Comparison of ENCODE assay signal across 26 cellular contexts in genomic region chr11:102653744-102654291, GRCh38. TPM values are rescaled to one million over a fixed set of nuclear protein-coding genes. Genes with fewer than 3 reads are reported as not detected.
A peak's percentile ranks its signal among the peaks of the same experiment; 100 is the strongest.
DNase-seq lines count a peak whose midpoint lies in the region; ATAC-seq, FAIRE-seq and TF ChIP-seq lines count a peak whose summit lies in the region.
"Had no signal": no experiment of that assay in that cellular context is flagged by ENCODE, and none has a peak within 500 bp of the region (broad histone marks: within the 10 kb centered on the region; RNA-seq: fewer than 3 reads in every experiment).

No MANE protein-coding gene starts in this region.

- H3K4me1 ChIP-seq in endothelial cell of umbilical vein (ENCODE audit: control insufficient read depth, extremely low read depth, insufficient read depth, low read length) (no peaks in the 10 kb centered on the region), testis (peaks cover 3% of the 10 kb centered on the region)
- H3K4me1 ChIP-seq: body of pancreas, pancreas, vagina had no signal

- no peaks in the 10 kb centered on the region for H4K20me1 ChIP-seq in endothelial cell of umbilical vein (replicated peaks; ENCODE audit: control insufficient read depth, extremely low read depth, insufficient read depth, low read length)

- H3K4me3 ChIP-seq in endothelial cell of umbilical vein (replicated peaks in 1 of 3; ENCODE audit: insufficient read depth in 1 of 3, low read depth in 1 of 3, low read length in 3 of 3) (no peak overlapping the region), testis (no peak overlapping the region)
- H3K4me3 ChIP-seq: body of pancreas, pancreas, vagina had no signal

- H3K4me1 Mint-ChIP-seq in stimulated activated effector memory CD8-positive, alpha-beta T cell treated with anti-CD3 and anti-CD28 coated beads, Interleukin-12 subunit alpha, Interleukin-12 subunit beta, amount 100 ng/mL, for 72 hours, result no peaks in the 10 kb centered on the region
- no peaks in the 10 kb centered on the region for H3K4me1 Mint-ChIP-seq in activated T-cell treated with anti-CD3 and anti-CD28 coated beads, Interleukin-2, amount 50 U/mL, for 24 hours (ENCODE audit: low read depth)
- H3K4me1 Mint-ChIP-seq: naive thymus-derived CD4-positive, alpha-beta T cell had no signal

- no peak overlapping the region for H3K4me3 Mint-ChIP-seq in stimulated activated effector memory CD8-positive, alpha-beta T cell treated with anti-CD3 and anti-CD28 coated beads, Interleukin-12 subunit alpha, Interleukin-12 subunit beta, amount 100 ng/mL, for 72 hours
- no peak overlapping the region for H3K4me3 Mint-ChIP-seq in activated T-cell treated with anti-CD3 and anti-CD28 coated beads, Interleukin-2, amount 50 U/mL, for 24 hours
- H3K4me3 Mint-ChIP-seq: CD4-positive, alpha-beta T cell; naive thymus-derived CD4-positive, alpha-beta T cell had no signal

- 80 to 81% methylated on average over 16 of the region's 16 CpGs for WGBS in testis, 2 donors

- no peak overlapping the region for H3K27ac Mint-ChIP-seq in stimulated activated effector memory CD8-positive, alpha-beta T cell treated with anti-CD3 and anti-CD28 coated beads, Interleukin-12 subunit alpha, Interleukin-12 subunit beta, amount 100 ng/mL, for 72 hours
- H3K27ac Mint-ChIP-seq in activated T-cell treated with anti-CD3 and anti-CD28 coated beads, Interleukin-2, amount 50 U/mL, for 24 hours, result no peak overlapping the region
- H3K27ac Mint-ChIP-seq: CD4-positive, alpha-beta T cell; naive thymus-derived CD4-positive, alpha-beta T cell had no signal

- no peak for TF ChIP-seq POLR2A in endothelial cell of umbilical vein (IDR thresholded peaks at IDR 0.05; ENCODE audit: low read depth, low read length)
- TF ChIP-seq POLR2A in testis (IDR thresholded peaks at IDR 0.05), result no peak

- no peaks in the 10 kb centered on the region for H3K9me1 ChIP-seq in endothelial cell of umbilical vein (replicated peaks; ENCODE audit: control insufficient read depth, extremely low read depth, insufficient read depth, low read length)

- peaks cover 20% of the 10 kb centered on the region for H3K27me3 Mint-ChIP-seq in activated T-cell treated with anti-CD3 and anti-CD28 coated beads, Interleukin-2, amount 50 U/mL, for 24 hours

- no peak overlapping the region for H3K27ac ChIP-seq in endothelial cell of umbilical vein (ENCODE audit: insufficient read depth, low read depth, low read length)
- no peak overlapping the region for H3K27ac ChIP-seq in testis
- H3K27ac ChIP-seq: body of pancreas, HL-60, KMS-11, pancreas, vagina had no signal

- peak; percentile 71 for ATAC-seq in stimulated activated effector memory CD8-positive, alpha-beta T cell treated with anti-CD3 and anti-CD28 coated beads, Interleukin-12 subunit alpha, Interleukin-12 subunit beta, amount 100 ng/mL, for 72 hours
- ATAC-seq: body of pancreas; naive thymus-derived CD4-positive, alpha-beta T cell; pancreas had no signal

- H3K79me2 ChIP-seq in endothelial cell of umbilical vein (ENCODE audit: control insufficient read depth, insufficient read depth, low read length), result no peaks in the 10 kb centered on the region

- POLR2A ChIA-PET in endothelial cell of umbilical vein (lab: Charles Lee), result no interaction called here

- peak; percentile 3 for DNase-seq in stimulated activated CD4-positive, alpha-beta T cell treated with anti-CD3 and anti-CD28 coated beads, Interleukin-15, amount 100 ng/mL, for 24 hours
- DNase-seq in stimulated activated CD4-positive, alpha-beta T cell treated with anti-CD3 and anti-CD28 coated beads, Interleukin-4, amount 100 ng/mL, for 24 hours, result no peak
- peak; percentile 45 for DNase-seq in NAMALWA (ENCODE audit: low spot score)
- no peak for DNase-seq in endothelial cell of umbilical vein (ENCODE audit: low read depth, low spot score)
- DNase-seq in stimulated activated effector memory CD8-positive, alpha-beta T cell treated with anti-CD3 and anti-CD28 coated beads, Interleukin-12 subunit alpha, Interleukin-12 subunit beta, amount 100 ng/mL, for 72 hours (ENCODE audit: low spot score in 2 of 2), result no peak
- no peak for DNase-seq in posterior vena cava (ENCODE audit: low spot score)
- DNase-seq in activated T-cell treated with anti-CD3 and anti-CD28 coated beads, Interleukin-2, amount 50 U/mL, for 24 hours, result no peak
- no peak for DNase-seq in testis
- DNase-seq: activated naive CD4-positive, alpha-beta T cell treated with anti-CD3 and anti-CD28 coated beads, Interleukin-2, amount 50 U/mL, for 16 hours; body of pancreas; CD4-positive, alpha-beta T cell; DMS53; head of caudate nucleus; naive thymus-derived CD4-positive, alpha-beta T cell; NCI-H1105 treated with DMSO at 0.1 percent for 48 hours; NCI-H2171 treated with DMSO at 0.1 percent for 48 hours; NCI-H748 treated with DMSO at 0.1 percent for 48 hours; pancreas; stimulated activated CD4-positive, alpha-beta T cell treated with anti-CD3 and anti-CD28 coated beads, Interleukin-2, amount 100 ng/mL, for 48 hours; T-helper 9 cell had no signal

- peaks cover 4 to 9% of the 10 kb centered on the region in 2 experiments for H3K27me3 ChIP-seq in endothelial cell of umbilical vein (ENCODE audit: control insufficient read depth in 2 of 2, insufficient read depth in 2 of 2, low read length in 2 of 2)
- no peaks in the 10 kb centered on the region for H3K27me3 ChIP-seq in testis
- H3K27me3 ChIP-seq: body of pancreas, pancreas, vagina had no signal

- FAIRE-seq in endothelial cell of umbilical vein (lab: Jason Lieb, UNC), result no peak
- FAIRE-seq: H54, pancreas had no signal

- no peaks in the 10 kb centered on the region for H3K36me3 Mint-ChIP-seq in stimulated activated effector memory CD8-positive, alpha-beta T cell treated with anti-CD3 and anti-CD28 coated beads, Interleukin-12 subunit alpha, Interleukin-12 subunit beta, amount 100 ng/mL, for 72 hours
- no peaks in the 10 kb centered on the region for H3K36me3 Mint-ChIP-seq in activated T-cell treated with anti-CD3 and anti-CD28 coated beads, Interleukin-2, amount 50 U/mL, for 24 hours (ENCODE audit: low read depth)

- intact Hi-C loops in endothelial cell of umbilical vein (cut with micrococcal nuclease) (no loop called here), posterior vena cava (cut with DNase I) (no loop called here), testis (cut with DNase I; ENCODE audit: low total_unique reads) (no loop called here)

- H3K4me2 ChIP-seq in endothelial cell of umbilical vein (ENCODE audit: insufficient read depth, low read length), result no peak overlapping the region
- H3K4me2 ChIP-seq: KMS-11 had no signal

- no peaks in the 10 kb centered on the region for H3K36me3 ChIP-seq in endothelial cell of umbilical vein (ENCODE audit: control insufficient read depth in 2 of 2, extremely low read depth in 1 of 2, insufficient read depth in 2 of 2, low read length in 2 of 2)
- no peaks in the 10 kb centered on the region for H3K36me3 ChIP-seq in testis (ENCODE audit: low read depth, missing control alignments)
- H3K36me3 ChIP-seq: pancreas, vagina had no signal

- TF ChIP-seq CTCF in endothelial cell of umbilical vein (IDR thresholded peaks at IDR 0.05; ENCODE audit: extremely low read depth in 1 of 2, insufficient read depth in 1 of 2, low read depth in 1 of 2, low read length in 2 of 2) (no peak), testis (IDR thresholded peaks at IDR 0.05) (no peak)

- CTCF ChIA-PET in endothelial cell of umbilical vein (lab: Charles Lee), result interaction anchor here (0.9 to 2.5 kb wide), 3 partner anchors 13 to 287 kb away, joined by 3 to 10 read pairs (median 6); no protein-coding TSS in a partner anchor

- dilution Hi-C loops in endothelial cell of umbilical vein (cut with MboI; ENCODE audit: extremely low pct_ligation_motif_present, low sequenced_read_pairs), result no loop called here

- H3K9me3 Mint-ChIP-seq in stimulated activated effector memory CD8-positive, alpha-beta T cell treated with anti-CD3 and anti-CD28 coated beads, Interleukin-12 subunit alpha, Interleukin-12 subunit beta, amount 100 ng/mL, for 72 hours, result peaks cover 3% of the 10 kb centered on the region
- H3K9me3 Mint-ChIP-seq in activated T-cell treated with anti-CD3 and anti-CD28 coated beads, Interleukin-2, amount 50 U/mL, for 24 hours, result peaks cover 5% of the 10 kb centered on the region

- H2AFZ ChIP-seq in endothelial cell of umbilical vein (ENCODE audit: low read depth, low read length), result no peak overlapping the region

- BruUV-seq in endothelial cell of umbilical vein (replicated peaks; lab: Mats Ljungman, UMichigan), result no TSS peak

- H3K9me3 ChIP-seq in endothelial cell of umbilical vein (replicated peaks; ENCODE audit: control insufficient read depth, insufficient read depth, low read length) (no peaks in the 10 kb centered on the region), testis (no peaks in the 10 kb centered on the region)
- H3K9me3 ChIP-seq: body of pancreas, pancreas, vagina had no signal

- no peak overlapping the region for H3K9ac ChIP-seq in endothelial cell of umbilical vein (replicated peaks; ENCODE audit: extremely low read depth, insufficient read depth, low read length)
- H3K9ac ChIP-seq: KMS-11 had no signal

RNA-seq across cellular contexts. Expression of gene MMP20, which starts 28.7 kb away (rescaled TPM):
- total RNA-seq in endothelial cell of umbilical vein (not detected in 2 replicates), posterior vena cava (not detected), testis (1 to 10 TPM in 1 of 2 donors, not detected in 1; 3.1 TPM)
- polyA plus RNA-seq in endothelial cell of umbilical vein (not detected in 2 replicates), testis (ENCODE audit: insufficient read depth, low read depth, low replicate concordance) (15.5 TPM)
- polyA plus RNA-seq in endothelial cell of umbilical vein (2011; cell fraction: cytosol; rRNA removed), result not detected in 2 replicates
- polyA plus RNA-seq in endothelial cell of umbilical vein (2011; cell fraction: nucleus; rRNA removed), result not detected in 2 replicates
- not detected in 2 replicates for polyA plus RNA-seq in endothelial cell of umbilical vein (2012)
- not detected in 2 replicates for polyA minus RNA-seq in endothelial cell of umbilical vein
- not detected for polyA minus RNA-seq in endothelial cell of umbilical vein (2011; cell fraction: cytosol; rRNA and poly(A)+ RNA removed)
- polyA minus RNA-seq in endothelial cell of umbilical vein (2011; cell fraction: nucleus; rRNA and poly(A)+ RNA removed), result not detected in 2 replicates
- total RNA-seq: body of pancreas; CD4-positive, alpha-beta T cell; lung microvascular endothelial cell; naive thymus-derived CD4-positive, alpha-beta T cell; pancreas; vagina had no signal
- polyA plus RNA-seq: esophagus; naive thymus-derived CD4-positive, alpha-beta T cell; pancreas had no signal

RNA-seq across cellular contexts. Expression of gene MMP27, which starts 51.8 kb away (rescaled TPM):
- total RNA-seq in endothelial cell of umbilical vein (not detected in 2 replicates), posterior vena cava (under 1 TPM; 0.14 to 0.32 TPM), testis (not detected)
- polyA plus RNA-seq in endothelial cell of umbilical vein (not detected in 2 replicates), testis (ENCODE audit: insufficient read depth, low read depth, low replicate concordance) (not detected)
- polyA plus RNA-seq in endothelial cell of umbilical vein (2011; cell fraction: cytosol; rRNA removed), result not detected in 2 replicates
- not detected in 2 replicates for polyA plus RNA-seq in endothelial cell of umbilical vein (2011; cell fraction: nucleus; rRNA removed)
- polyA plus RNA-seq in endothelial cell of umbilical vein (2012), result not detected in 2 replicates
- not detected in 2 replicates for polyA minus RNA-seq in endothelial cell of umbilical vein
- not detected for polyA minus RNA-seq in endothelial cell of umbilical vein (2011; cell fraction: cytosol; rRNA and poly(A)+ RNA removed)
- not detected in 2 replicates for polyA minus RNA-seq in endothelial cell of umbilical vein (2011; cell fraction: nucleus; rRNA and poly(A)+ RNA removed)
- total RNA-seq: body of pancreas; CD4-positive, alpha-beta T cell; lung microvascular endothelial cell; naive thymus-derived CD4-positive, alpha-beta T cell; vagina had no signal
- polyA plus RNA-seq: naive thymus-derived CD4-positive, alpha-beta T cell; pancreas had no signal

Comparison
In these comparisons a context has a peak if more than half of its experiments do, and no peak if none do; other contexts are left out.
1. DNase-seq: peak in stimulated activated CD4-positive, alpha-beta T cell treated with anti-CD3 and anti-CD28 coated beads, Interleukin-15, amount 100 ng/mL, for 24 hours (single experiment) and NAMALWA (single experiment); none in stimulated activated CD4-positive, alpha-beta T cell treated with anti-CD3 and anti-CD28 coated beads, Interleukin-4, amount 100 ng/mL, for 24 hours (single experiment), endothelial cell of umbilical vein (single experiment), stimulated activated effector memory CD8-positive, alpha-beta T cell treated with anti-CD3 and anti-CD28 coated beads, Interleukin-12 subunit alpha, Interleukin-12 subunit beta, amount 100 ng/mL, for 72 hours (0 of 2), posterior vena cava (single experiment), activated T-cell treated with anti-CD3 and anti-CD28 coated beads, Interleukin-2, amount 50 U/mL, for 24 hours (single experiment) and testis (single experiment).